Comparison of ENCODE assay signal across 8 cellular contexts in genomic region chr3:172561894-172562664, GRCh38. TPM values are rescaled to one million over a fixed set of nuclear protein-coding genes. Genes with fewer than 3 reads are reported as not detected.
DNase-seq lines count a peak whose midpoint lies in the region; ATAC-seq and TF ChIP-seq lines count a peak whose summit lies in the region.

No MANE protein-coding gene starts in this region.

- no peaks in the 10 kb centered on the region for H3K27me3 Mint-ChIP-seq in activated naive CD4-positive, alpha-beta T cell treated with anti-CD3 and anti-CD28 coated beads, Interleukin-2, amount 10 ng/mL, durations not matched to agents 7 days and 5 days

- no peaks in the 10 kb centered on the region for H3K27me3 ChIP-seq in heart left ventricle
- H3K27me3 ChIP-seq in right lobe of liver = no peaks in the 10 kb centered on the region
- no peaks in the 10 kb centered on the region for H3K27me3 ChIP-seq in upper lobe of right lung

- peaks cover 30% of the 10 kb centered on the region for H3K4me1 Mint-ChIP-seq in activated naive CD4-positive, alpha-beta T cell treated with anti-CD3 and anti-CD28 coated beads, Interleukin-2, amount 10 ng/mL, durations not matched to agents 7 days and 5 days

- H3K27ac ChIP-seq in heart left ventricle (peak overlapping the region; percentile 11 to 91 (median 78)), right lobe of liver (peak overlapping the region; percentile 81 to 87 (median 83)), upper lobe of right lung (peak overlapping the region; percentile 77)

- H3K4me1 ChIP-seq in heart left ventricle (peaks cover 0 to 58% (median 13%) of the 10 kb centered on the region in 12 donors), right lobe of liver (peaks cover 3 to 60% (median 26%) of the 10 kb centered on the region in 4 donors), upper lobe of right lung (peaks cover 31% of the 10 kb centered on the region)

- POLR2A ChIA-PET in GM10248 (lab: Yijun Ruan, JAX) = interaction anchor here (0.6 kb wide), 1 partner anchor 413 kb away, joined by 3 read pairs; no protein-coding TSS in a partner anchor

- intact Hi-C loops in heart left ventricle (cut with DNase I) (loop anchor here in 1 of 10 donors (2.0 kb wide), 1 partner anchor 21 kb away; no protein-coding TSS in a partner anchor), left ventricle myocardium superior (cut with micrococcal nuclease) (no loop called here), right lobe of liver (cut with DNase I) (no loop called here), upper lobe of right lung (cut with DNase I) (no loop called here), sciatic nerve (cut with DNase I) (no loop called here)

- peak overlapping the region; percentile 64 for H3K27ac Mint-ChIP-seq in activated naive CD4-positive, alpha-beta T cell treated with anti-CD3 and anti-CD28 coated beads, Interleukin-2, amount 10 ng/mL, durations not matched to agents 7 days and 5 days

- peak overlapping the region; percentile 7 for H3K4me3 Mint-ChIP-seq in activated naive CD4-positive, alpha-beta T cell treated with anti-CD3 and anti-CD28 coated beads, Interleukin-2, amount 10 ng/mL, durations not matched to agents 7 days and 5 days

- H3K36me3 ChIP-seq in heart left ventricle (no peaks in the 10 kb centered on the region), right lobe of liver (no peaks in the 10 kb centered on the region), upper lobe of right lung (no peaks in the 10 kb centered on the region)

- H3K36me3 Mint-ChIP-seq in activated naive CD4-positive, alpha-beta T cell treated with anti-CD3 and anti-CD28 coated beads, Interleukin-2, amount 10 ng/mL, durations not matched to agents 7 days and 5 days = peaks cover 6% of the 10 kb centered on the region

- CTCF ChIA-PET in activated naive CD4-positive, alpha-beta T cell treated with anti-CD3 and anti-CD28 coated beads, Interleukin-2, amount 10 ng/mL, durations not matched to agents 7 days and 5 days (lab: Charles Lee) = interaction anchor here (0.6 to 2.2 kb wide), 11 partner anchors 8 to 48 kb away, joined by 3 to 10 read pairs (median 4); no protein-coding TSS in a partner anchor
- CTCF ChIA-PET in GM10248 (lab: Yijun Ruan, JAX) = interaction anchor here (1.1 to 2.2 kb wide), 4 partner anchors 9 to 101 kb away, joined by 3 to 9 read pairs (median 8); no protein-coding TSS in a partner anchor

- peaks cover 8% of the 10 kb centered on the region for H3K9me3 Mint-ChIP-seq in activated naive CD4-positive, alpha-beta T cell treated with anti-CD3 and anti-CD28 coated beads, Interleukin-2, amount 10 ng/mL, durations not matched to agents 7 days and 5 days

- no peak for TF ChIP-seq POLR2A in heart left ventricle (IDR thresholded peaks at IDR 0.05)
- TF ChIP-seq POLR2A in right lobe of liver (IDR thresholded peaks at IDR 0.05) = no peak

- H3K9me3 ChIP-seq in heart left ventricle = no peaks in the 10 kb centered on the region
- no peaks in the 10 kb centered on the region for H3K9me3 ChIP-seq in right lobe of liver
- H3K9me3 ChIP-seq in upper lobe of right lung = no peaks in the 10 kb centered on the region

- 79 to 83% (median 81%) methylated on average over 12 of the region's 12 CpGs for WGBS in heart left ventricle, 4 donors
- WGBS in right lobe of liver (ENCODE audit: insufficient coverage, low coverage, low lambda C conversion rate, missing lambda C conversion rate) = 51% methylated on average over 12 of the region's 12 CpGs

- peak overlapping the region in 7 of 12 donors; percentile 0 to 35 (median 19) for H3K4me3 ChIP-seq in heart left ventricle
- H3K4me3 ChIP-seq in right lobe of liver = no peak overlapping the region
- H3K4me3 ChIP-seq in upper lobe of right lung = peak overlapping the region; percentile 1

- TF ChIP-seq CTCF in heart left ventricle (IDR thresholded peaks at IDR 0.05) = no peak
- no peak for TF ChIP-seq CTCF in right lobe of liver (IDR thresholded peaks at IDR 0.05)
- no peak for TF ChIP-seq CTCF in upper lobe of right lung (IDR thresholded peaks at IDR 0.05)
- TF ChIP-seq CTCF in GM10248 (IDR thresholded peaks at IDR 0.05; ENCODE audit: control extremely low read depth, extremely low read depth, low read depth, missing control alignments) = no peak

- ATAC-seq in heart left ventricle = peak in 2 of 4 donors; percentile 7 to 8
- ATAC-seq in left ventricle myocardium superior = no peak
- peak; percentile 22 to 67 (median 34) for ATAC-seq in right lobe of liver
- peak; percentile 20 for ATAC-seq in upper lobe of right lung
- no peak for ATAC-seq in sciatic nerve
- no peak for ATAC-seq in GM19463 (IDR thresholded peaks at IDR 0.05; ENCODE audit: unreplicated experiment)

- no peak for DNase-seq in heart left ventricle
- DNase-seq in left ventricle myocardium superior = no peak
- no peak for DNase-seq in activated naive CD4-positive, alpha-beta T cell treated with anti-CD3 and anti-CD28 coated beads, Interleukin-2, amount 10 ng/mL, durations not matched to agents 7 days and 5 days
- no peak for DNase-seq in right lobe of liver
- no peak for DNase-seq in upper lobe of right lung
- no peak for DNase-seq in GM10248 (ENCODE audit: extremely low spot score)
- no peak for DNase-seq in sciatic nerve (ENCODE audit: low spot score)

RNA-seq across cellular contexts. Expression of gene TNFSF10, which starts 38.8 kb away (rescaled TPM):
- total RNA-seq in heart left ventricle (10 to 100 TPM in 8 of 9 donors, 1 to 10 TPM in 1; 7.0 to 80.4 (median 22.4) TPM), left ventricle myocardium superior (18.8 TPM), right lobe of liver (10 to 100 TPM; 12.9 to 57.6 (median 40.0) TPM), upper lobe of right lung (140 TPM), sciatic nerve (36.5 TPM)
- 10 to 100 TPM; 15.2 to 18.3 TPM for polyA plus RNA-seq in heart left ventricle

Comparison
In these comparisons a context has a peak if more than half of its experiments do, and no peak if none do; other contexts are left out.
1. ATAC-seq: peak in right lobe of liver (4 of 4) and upper lobe of right lung (single experiment); none in left ventricle myocardium superior (single experiment), sciatic nerve (single experiment) and GM19463 (single experiment).
2. H3K4me3 ChIP-seq: peak in heart left ventricle (7 of 12) and upper lobe of right lung (single experiment); none in right lobe of liver (0 of 3).
3. Peak in every context shown above with its lines, with median percentiles within 50 percentile points of each other: H3K27ac ChIP-seq.